10 cellular contexts compared by ENCODE assay signal in the genomic region with DNA sequence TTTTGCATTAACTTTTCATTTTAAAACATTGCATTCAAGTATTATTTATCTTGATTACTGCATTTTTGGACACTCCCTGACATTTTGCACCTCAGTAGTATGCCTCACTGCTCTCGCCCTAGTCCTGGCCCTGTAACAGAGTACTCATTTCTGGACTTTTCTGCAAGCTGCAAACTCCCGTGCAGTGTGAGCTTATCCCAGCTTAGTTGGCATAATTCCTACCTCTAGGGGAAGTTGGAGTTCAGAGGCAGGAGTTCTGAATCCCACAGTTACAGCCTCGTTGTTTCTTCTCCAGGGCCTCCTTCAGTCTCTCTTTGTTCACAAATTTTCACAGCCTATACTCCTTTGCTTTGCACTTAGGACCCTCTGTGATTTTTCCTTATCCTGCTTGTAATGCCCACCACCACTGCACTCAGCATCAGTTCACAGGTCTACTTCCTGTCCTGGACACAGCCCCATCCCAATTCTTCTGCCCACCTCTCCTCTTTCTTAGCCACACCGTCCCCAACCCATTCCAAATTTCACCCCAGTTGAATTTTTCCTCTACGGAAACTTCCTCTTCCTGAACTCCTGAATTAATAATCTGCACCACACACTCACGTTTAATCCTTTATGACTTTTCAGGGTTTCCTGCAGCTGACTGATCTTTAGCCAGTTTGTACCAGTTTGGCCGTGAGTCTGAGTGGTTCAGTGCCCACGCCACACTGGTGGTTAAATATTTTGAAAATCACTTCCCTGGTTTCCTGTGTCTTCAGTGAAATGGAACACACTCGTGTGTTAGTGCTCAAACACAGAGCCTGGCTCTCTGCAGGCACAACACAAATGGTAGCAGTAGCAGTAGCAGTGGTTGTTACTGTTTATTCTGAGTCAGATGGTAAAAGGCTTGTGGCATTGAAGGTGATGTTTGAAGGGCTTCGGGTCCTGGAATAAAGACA. TPM values are rescaled to one million over a fixed set of nuclear protein-coding genes. Genes with fewer than 3 reads are reported as not detected.
DNase-seq lines count a peak whose midpoint lies in the region; ATAC-seq and TF ChIP-seq lines count a peak whose summit lies in the region.
"Had no signal": no experiment of that assay in that cellular context is flagged by ENCODE, and none has a peak within 500 bp of the region (broad histone marks: within the 10 kb centered on the region; RNA-seq: fewer than 3 reads in every experiment).

No MANE protein-coding gene starts in this region.

- H3K4me1 ChIP-seq in RWPE2 (ENCODE audit: insufficient read depth, poor library complexity, severe bottlenecking) (peaks cover 15% of the 10 kb centered on the region), foreskin keratinocyte (peaks cover 11% of the 10 kb centered on the region), smooth muscle cell (ENCODE audit: low read depth) (no peaks in the 10 kb centered on the region)

- H3K4me3 Mint-ChIP-seq in nephron progenitor cell: no peak overlapping the region
- H3K4me3 Mint-ChIP-seq: naive thymus-derived CD8-positive, alpha-beta T cell had no signal

- no peak overlapping the region for H2AFZ ChIP-seq in smooth muscle cell (ENCODE audit: low read depth)

- H3K36me3 ChIP-seq in RWPE2 (ENCODE audit: low read depth) (no peaks in the 10 kb centered on the region), smooth muscle cell (ENCODE audit: low read depth) (no peaks in the 10 kb centered on the region)

- 71% methylated on average over 10 of the region's 10 CpGs for WGBS in smooth muscle cell (ENCODE audit: low lambda C conversion rate)

- peaks cover 51% of the 10 kb centered on the region for H3K27me3 Mint-ChIP-seq in nephron progenitor cell (ENCODE audit: low read depth, poor library complexity)

- H3K4me1 Mint-ChIP-seq in nephron progenitor cell: peaks cover 4% of the 10 kb centered on the region

- no peaks in the 10 kb centered on the region for H3K36me3 Mint-ChIP-seq in nephron progenitor cell (ENCODE audit: low read depth)
- H3K36me3 Mint-ChIP-seq: naive thymus-derived CD8-positive, alpha-beta T cell had no signal

- no peaks in the 10 kb centered on the region for H4K20me1 ChIP-seq in smooth muscle cell (ENCODE audit: low read depth)

- H3K27me3 ChIP-seq in RWPE2 (ENCODE audit: insufficient read depth, poor library complexity, severe bottlenecking) (no peaks in the 10 kb centered on the region), foreskin keratinocyte (peaks cover 7% of the 10 kb centered on the region), smooth muscle cell (ENCODE audit: low read depth) (no peaks in the 10 kb centered on the region)

- H3K27ac ChIP-seq in RWPE2 (ENCODE audit: poor library complexity, severe bottlenecking): peak overlapping the region; percentile 75
- H3K27ac ChIP-seq in foreskin keratinocyte: no peak overlapping the region
- H3K27ac ChIP-seq in smooth muscle cell (ENCODE audit: low read depth): no peak overlapping the region

- no peak overlapping the region for H3K27ac Mint-ChIP-seq in nephron progenitor cell

- TF ChIP-seq CTCF in RWPE2 (IDR thresholded peaks at IDR 0.05; ENCODE audit: poor library complexity, severe bottlenecking): peak; percentile 31
- peak; percentile 24 for TF ChIP-seq CTCF in foreskin keratinocyte (conservative IDR thresholded peaks at IDR 0.05)
- TF ChIP-seq CTCF in smooth muscle cell (IDR thresholded peaks at IDR 0.05; ENCODE audit: borderline replicate concordance, insufficient read depth, poor library complexity, severe bottlenecking): peak; percentile 9
- TF ChIP-seq CTCF in GM20000 (IDR thresholded peaks at IDR 0.05; ENCODE audit: extremely low read depth, missing control alignments): no peak
- no peak for TF ChIP-seq CTCF in nephron progenitor cell (IDR thresholded peaks at IDR 0.05)
- no peak for TF ChIP-seq CTCF in omental fat pad (IDR thresholded peaks at IDR 0.05)

- H3K9me3 Mint-ChIP-seq in nephron progenitor cell: no peaks in the 10 kb centered on the region

- ATAC-seq in GM18511 (IDR thresholded peaks at IDR 0.05; ENCODE audit: unreplicated experiment) (peak; percentile 43), RWPE2 (ENCODE audit: low read depth) (peak; percentile 63), foreskin keratinocyte (peak; percentile 48), omental fat pad (ENCODE audit: low FRiP score) (no peak)

- H3K9me3 ChIP-seq in RWPE2 (ENCODE audit: severe bottlenecking) (no peaks in the 10 kb centered on the region), smooth muscle cell (replicated peaks; ENCODE audit: low read depth) (no peaks in the 10 kb centered on the region)

- DNase-seq in RWPE2 (ENCODE audit: low spot score): no peak
- DNase-seq in foreskin keratinocyte: no peak
- DNase-seq in smooth muscle cell (lab: John Stamatoyannopoulos, UW; ENCODE audit: unreplicated experiment): no peak
- DNase-seq in erythroblast (lab: John Stamatoyannopoulos, UW): no peak
- DNase-seq in GM20000 (ENCODE audit: low spot score): no peak
- no peak for DNase-seq in nephron progenitor cell
- no peak for DNase-seq in omental fat pad (ENCODE audit: low spot score)
- DNase-seq: activated naive CD4-positive, alpha-beta T cell treated with anti-CD3 and anti-CD28 coated beads, Interleukin-2, amount 50 U/mL, for 16 hours; naive thymus-derived CD8-positive, alpha-beta T cell had no signal

- no peaks in the 10 kb centered on the region for H3F3A ChIP-seq in smooth muscle cell (ENCODE audit: low read depth)

- no peak overlapping the region for H3K9ac ChIP-seq in smooth muscle cell (ENCODE audit: low read depth)

- no peak overlapping the region for H3K4me2 ChIP-seq in smooth muscle cell

- H3K79me2 ChIP-seq in smooth muscle cell (ENCODE audit: low read depth): no peaks in the 10 kb centered on the region

- no peak for TF ChIP-seq POLR2A in erythroblast (IDR thresholded peaks at IDR 0.05; ENCODE audit: low read length)

- no peak overlapping the region for H3K4me3 ChIP-seq in RWPE2 (ENCODE audit: severe bottlenecking)
- no peak overlapping the region for H3K4me3 ChIP-seq in smooth muscle cell

RNA-seq across cellular contexts. Expression of a gene that starts 6.3 kb away (rescaled TPM):
- total RNA-seq in foreskin keratinocyte (5.9 and 9.1 TPM in 2 replicates), smooth muscle cell (24.7 and 38.5 TPM in 2 replicates), omental fat pad (100 to 1,000 TPM; 110 to 351 (median 203) TPM)
- polyA plus RNA-seq in foreskin keratinocyte (9.2 and 10.7 TPM in 2 replicates), smooth muscle cell (19.0 and 23.4 TPM in 2 replicates)

Comparison
In these comparisons a context has a peak if more than half of its experiments do, and no peak if none do; other contexts are left out.
1. CTCF ChIP-seq: peak in RWPE2 (single experiment), foreskin keratinocyte (single experiment) and smooth muscle cell (single experiment); none in GM20000 (single experiment), nephron progenitor cell (single experiment) and omental fat pad (0 of 3).